In the genomic region with DNA sequence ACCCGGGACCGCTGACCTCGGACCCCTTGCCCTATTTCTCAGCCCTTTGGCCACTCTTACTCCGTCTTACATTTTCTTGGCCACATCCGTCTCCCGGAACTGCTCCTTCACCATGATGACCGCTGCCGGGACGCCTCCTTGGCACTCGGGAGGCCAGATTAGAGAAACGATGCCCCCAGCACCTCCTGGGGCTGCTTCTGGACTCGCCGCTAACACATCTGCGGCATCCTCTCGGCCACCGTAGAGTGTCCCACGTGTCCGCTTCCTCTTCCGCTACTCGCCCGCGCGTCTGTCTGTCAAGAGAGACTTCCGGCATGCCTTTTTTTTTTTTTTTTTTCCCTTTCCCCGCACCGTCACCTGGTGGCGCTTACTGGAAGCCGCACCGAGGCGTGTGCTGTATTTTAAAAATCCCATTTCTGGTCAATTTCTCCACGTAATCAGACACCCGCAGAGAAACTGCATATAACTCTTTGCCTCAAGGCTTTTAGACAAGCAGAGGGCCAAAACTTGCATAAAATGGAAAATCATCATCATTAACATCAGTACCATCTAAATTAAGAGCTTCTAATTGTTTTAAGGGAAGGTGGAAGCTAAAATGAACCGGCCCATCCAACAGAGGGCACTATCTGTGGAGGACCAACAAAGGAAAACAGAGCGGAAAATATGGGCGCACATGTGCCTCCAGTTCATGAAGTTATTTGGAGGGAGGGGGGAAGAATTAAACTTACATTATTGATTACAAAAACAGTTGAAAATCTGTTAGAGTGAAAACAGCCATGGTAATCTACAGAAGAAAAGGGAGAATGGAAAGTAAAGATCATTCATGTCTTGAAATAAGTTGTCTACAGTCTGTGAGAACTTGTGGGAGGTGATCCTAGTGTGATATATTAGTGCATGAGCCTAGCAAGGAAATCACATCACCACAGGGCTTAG, we compare ENCODE assay signal across 8 cellular contexts. TPM values are rescaled to one million over a fixed set of nuclear protein-coding genes. Genes with fewer than 3 reads are reported as not detected.
DNase-seq lines count a peak whose midpoint lies in the region; ATAC-seq and TF ChIP-seq lines count a peak whose summit lies in the region.

A gene (minus strand): TSS at position 222 of the 933 bp plus-strand sequence. CDS start 108 bp downstream, at position 114.

- H3K27ac Mint-ChIP-seq in nephron progenitor cell, result peak within 1 kb of the TSS; percentile 97
- H3K27ac Mint-ChIP-seq in stimulated activated naive CD8-positive, alpha-beta T cell treated with anti-CD3 and anti-CD28 coated beads, Interleukin-15, amount 100 ng/mL, for 72 hours, result peak within 1 kb of the TSS; percentile 98 to 100

- peaks cover 36% of the 10 kb centered on the region for H3K4me1 Mint-ChIP-seq in nephron progenitor cell
- H3K4me1 Mint-ChIP-seq in stimulated activated naive CD8-positive, alpha-beta T cell treated with anti-CD3 and anti-CD28 coated beads, Interleukin-15, amount 100 ng/mL, for 72 hours, result peaks cover 30% of the 10 kb centered on the region

- H3K9me3 Mint-ChIP-seq in nephron progenitor cell, result no peaks in the 10 kb centered on the region
- H3K9me3 Mint-ChIP-seq in stimulated activated naive CD8-positive, alpha-beta T cell treated with anti-CD3 and anti-CD28 coated beads, Interleukin-15, amount 100 ng/mL, for 72 hours, result no peaks in the 10 kb centered on the region

- H3K27me3 ChIP-seq in RWPE2 (ENCODE audit: insufficient read depth, poor library complexity, severe bottlenecking), result no peaks in the 10 kb centered on the region

- TF ChIP-seq CTCF in LNCaP clone FGC (IDR thresholded peaks at IDR 0.05; ENCODE audit: control insufficient read depth, extremely low read depth, insufficient read depth) (peak; percentile 65), RWPE2 (IDR thresholded peaks at IDR 0.05; ENCODE audit: poor library complexity, severe bottlenecking) (peak; percentile 98), fibroblast of the aortic adventitia (IDR thresholded peaks at IDR 0.05; ENCODE audit: insufficient read depth, low read length) (peak; percentile 74), nephron progenitor cell (IDR thresholded peaks at IDR 0.05) (peak; percentile 70)

- no peaks in the 10 kb centered on the region for H3K9me3 ChIP-seq in RWPE2 (ENCODE audit: severe bottlenecking)

- ATAC-seq in RWPE2 (ENCODE audit: low read depth), result peak; percentile 44
- peak; percentile 75 for ATAC-seq in stimulated activated naive CD8-positive, alpha-beta T cell treated with anti-CD3 and anti-CD28 coated beads, Interleukin-15, amount 100 ng/mL, for 72 hours

- H3K27ac ChIP-seq in RWPE2 (ENCODE audit: poor library complexity, severe bottlenecking), result peak within 1 kb of the TSS; percentile 87

- H3K4me3 ChIP-seq in LNCaP clone FGC (ENCODE audit: low read depth, low read length) (peak within 1 kb of the TSS; percentile 98), RWPE2 (ENCODE audit: severe bottlenecking) (peak within 1 kb of the TSS; percentile 93), fibroblast of the aortic adventitia (ENCODE audit: low read depth, low read length) (peak within 1 kb of the TSS; percentile 100)

- peak within 1 kb of the TSS; percentile 98 for H3K4me3 Mint-ChIP-seq in nephron progenitor cell
- peak within 1 kb of the TSS; percentile 98 to 100 for H3K4me3 Mint-ChIP-seq in stimulated activated naive CD8-positive, alpha-beta T cell treated with anti-CD3 and anti-CD28 coated beads, Interleukin-15, amount 100 ng/mL, for 72 hours

- peaks cover 31% of the 10 kb centered on the region for H3K4me1 ChIP-seq in RWPE2 (ENCODE audit: insufficient read depth, poor library complexity, severe bottlenecking)

- peak; percentile 98 for DNase-seq in ELF-1 (ENCODE audit: low read depth, low spot score)
- DNase-seq in GOT3 (lab: John Stamatoyannopoulos, UW), result peak; percentile 72
- DNase-seq in LNCaP clone FGC (ENCODE audit: low read depth), result peak; percentile 95
- peak; percentile 97 for DNase-seq in RWPE2 (ENCODE audit: low spot score)
- DNase-seq in activated T-helper 9 cell treated with anti-CD3 and anti-CD28 coated beads, Interleukin-2, amount 50 U/mL, for 16 hours (ENCODE audit: low read depth), result peak; percentile 87
- DNase-seq in fibroblast of the aortic adventitia (ENCODE audit: low read depth), result peak; percentile 99
- peak; percentile 86 for DNase-seq in nephron progenitor cell
- peak; percentile 86 to 94 for DNase-seq in stimulated activated naive CD8-positive, alpha-beta T cell treated with anti-CD3 and anti-CD28 coated beads, Interleukin-15, amount 100 ng/mL, for 72 hours

- H3K36me3 Mint-ChIP-seq in nephron progenitor cell (ENCODE audit: low read depth), result peaks cover 23% of the 10 kb centered on the region

- H3K36me3 ChIP-seq in RWPE2 (ENCODE audit: low read depth), result peaks cover 27% of the 10 kb centered on the region

- peaks cover 4% of the 10 kb centered on the region for H3K27me3 Mint-ChIP-seq in nephron progenitor cell (ENCODE audit: low read depth, poor library complexity)
- H3K27me3 Mint-ChIP-seq in stimulated activated naive CD8-positive, alpha-beta T cell treated with anti-CD3 and anti-CD28 coated beads, Interleukin-15, amount 100 ng/mL, for 72 hours, result no peaks in the 10 kb centered on the region

RNA-seq across cellular contexts. Expression of the gene that starts here (rescaled TPM):
- 10.5 and 17.5 TPM in 2 replicates for total RNA-seq in fibroblast of the aortic adventitia (ENCODE audit: low replicate concordance)

Comparison
In these comparisons a context has a peak if more than half of its experiments do, and no peak if none do; other contexts are left out.
1. Peak in every context shown above with its lines: DNase-seq, ATAC-seq, H3K4me3 ChIP-seq and H3K27ac ChIP-seq.